In the genomic region with DNA sequence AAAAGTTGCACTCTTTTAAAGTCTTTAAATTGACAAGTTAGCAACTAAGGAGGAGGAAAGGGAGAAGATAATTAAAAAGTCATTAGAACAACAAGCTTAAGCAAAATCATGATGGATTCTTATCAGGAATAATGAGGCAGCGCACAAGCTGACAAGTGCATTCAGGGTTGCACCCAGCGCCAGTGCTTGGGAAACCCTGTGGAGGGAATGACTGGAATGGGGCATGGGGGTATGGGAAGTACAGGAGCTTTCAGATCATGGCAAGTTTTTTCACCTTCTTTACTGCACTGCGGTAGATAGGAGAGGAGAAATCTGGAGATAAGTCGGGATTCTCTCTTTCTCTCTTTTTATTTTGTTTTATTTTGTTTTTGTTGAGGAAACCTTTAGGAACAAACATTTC, we compare ENCODE assay signal across 25 cellular contexts.
"Had no signal": no experiment of that assay in that cellular context is flagged by ENCODE, and none has a peak within 500 bp of the region (broad histone marks: within the 10 kb centered on the region; RNA-seq: fewer than 3 reads in every experiment).

No MANE protein-coding gene starts in this region.

- H3K4me2 ChIP-seq: hepatocyte had no signal

- H3K27me3 ChIP-seq: colonic mucosa, dorsolateral prefrontal cortex, esophagus muscularis mucosa, esophagus squamous epithelium, gastrocnemius medialis, gastroesophageal sphincter, heart left ventricle, heart right ventricle, hepatocyte had no signal

- H3K36me3 ChIP-seq: colonic mucosa, gastrocnemius medialis, gastroesophageal sphincter had no signal

- H3K79me2 ChIP-seq: hepatocyte had no signal

- H3K4me1 ChIP-seq: colonic mucosa, esophagus muscularis mucosa, esophagus squamous epithelium, foreskin keratinocyte, gastrocnemius medialis, gastroesophageal sphincter, heart left ventricle, heart right ventricle had no signal

- H3K9me3 Mint-ChIP-seq: dendritic cell treated with granulocyte-macrophage colony-stimulating factor and Interleukin-4, amounts not matched to agents 40 ng/mL and 50 ng/mL, for 4 days; effector memory CD8-positive, alpha-beta T cell; endodermal cell had no signal

- H3K4me3 ChIP-seq: colonic mucosa, coronary artery, dorsolateral prefrontal cortex, esophagus muscularis mucosa, esophagus squamous epithelium, gastrocnemius medialis, gastroesophageal sphincter, heart left ventricle, heart right ventricle, hepatocyte had no signal

- H2AFZ ChIP-seq: hepatocyte had no signal

- H3K4me3 Mint-ChIP-seq: dendritic cell treated with granulocyte-macrophage colony-stimulating factor and Interleukin-4, amounts not matched to agents 40 ng/mL and 50 ng/mL, for 4 days; effector memory CD8-positive, alpha-beta T cell; endodermal cell had no signal

- DNase-seq: colonic mucosa; cortex of kidney; dermis blood vessel endothelial cell; dorsolateral prefrontal cortex; effector CD4-positive, alpha-beta T cell; effector CD8-positive, alpha-beta T cell; effector memory CD4-positive, alpha-beta T cell; effector memory CD8-positive, alpha-beta T cell; endodermal cell; esophagus squamous epithelium; foreskin fibroblast; foreskin keratinocyte; foreskin melanocyte; gastrocnemius medialis; glutamatergic neuron; head of caudate nucleus; heart left ventricle; heart right ventricle had no signal

- H3K27ac Mint-ChIP-seq: dendritic cell treated with granulocyte-macrophage colony-stimulating factor and Interleukin-4, amounts not matched to agents 40 ng/mL and 50 ng/mL, for 4 days; effector memory CD8-positive, alpha-beta T cell; endodermal cell had no signal

- H3K9me3 ChIP-seq: colonic mucosa, esophagus muscularis mucosa, esophagus squamous epithelium, gastrocnemius medialis, gastroesophageal sphincter, heart left ventricle, heart right ventricle had no signal

- H3K27ac ChIP-seq: colonic mucosa, coronary artery, epithelial cell of prostate, esophagus muscularis mucosa, esophagus squamous epithelium, foreskin keratinocyte, gastrocnemius medialis, gastroesophageal sphincter, heart left ventricle, heart right ventricle, hepatocyte had no signal

- H3K27me3 Mint-ChIP-seq: effector memory CD8-positive, alpha-beta T cell had no signal

- ATAC-seq: effector memory CD8-positive, alpha-beta T cell; esophagus mucosa; foreskin keratinocyte; gastrocnemius medialis; gastroesophageal sphincter; heart left ventricle had no signal
